ENCODE assay signal across 8 cellular contexts in genomic region chr1:10694274-10694632, GRCh38.
A peak's percentile ranks its signal among the peaks of the same experiment; 100 is the strongest.
DNase-seq lines count a peak whose midpoint lies in the region; ATAC-seq and TF ChIP-seq lines count a peak whose summit lies in the region.

No MANE protein-coding gene starts in this region.

- ATAC-seq in HG03175 (IDR thresholded peaks at IDR 0.05; ENCODE audit: unreplicated experiment): peak; percentile 49
- ATAC-seq in left lung: peak; percentile 48
- no peak for ATAC-seq in HG03469 (IDR thresholded peaks at IDR 0.05; ENCODE audit: unreplicated experiment)

- H3K4me3 ChIP-seq in left lung: peak overlapping the region; percentile 69 to 79

- H3K4me1 Mint-ChIP-seq in brain: peaks cover 36% of the 10 kb centered on the region

- H3K36me3 ChIP-seq in left lung: no peaks in the 10 kb centered on the region

- H3K9me3 ChIP-seq in left lung: no peaks in the 10 kb centered on the region

- H3K27ac ChIP-seq in left lung: peak overlapping the region; percentile 80 to 89

- H3K4me1 ChIP-seq in left lung: peaks cover 3 to 52% of the 10 kb centered on the region in 2 donors

- H3K27me3 Mint-ChIP-seq in brain: peaks cover 16% of the 10 kb centered on the region

- H3K27me3 ChIP-seq in left lung: no peaks in the 10 kb centered on the region

- H3K4me3 Mint-ChIP-seq in brain: peak overlapping the region; percentile 83 to 91 (median 86)

- H3K27ac Mint-ChIP-seq in brain: peak overlapping the region in 2 of 5 experiments; percentile 51 to 60

- peaks cover 0 to 7% (median 0%) of the 10 kb centered on the region in 5 experiments for H3K9me3 Mint-ChIP-seq in brain

- TF ChIP-seq CTCF in brain (conservative IDR thresholded peaks at IDR 0.05): no peak
- TF ChIP-seq CTCF in left lung (IDR thresholded peaks at IDR 0.05): no peak

- no peaks in the 10 kb centered on the region for H3K36me3 Mint-ChIP-seq in brain

- peak; percentile 41 for DNase-seq in NK-92 treated with Interleukin-12 subunit alpha and Interleukin-12 subunit beta, amount 100 ng/mL, for 24 hours (lab: John Stamatoyannopoulos, UW)
- DNase-seq in NK-92 (lab: John Stamatoyannopoulos, UW; ENCODE audit: unreplicated experiment) (no peak), T follicular helper cell (ENCODE audit: low read depth) (peak; percentile 58), left lung (no peak)
- peak; percentile 40 to 43 for DNase-seq in stimulated activated CD8-positive, alpha-beta memory T cell treated with anti-CD3 and anti-CD28 coated beads, Interleukin-2, amount 100 ng/mL, for 48 hours (ENCODE audit: low read depth in 2 of 2)

- intact Hi-C loops in left lung (cut with DNase I): no loop called here

Comparison
In these comparisons a context has a peak if more than half of its experiments do, and no peak if none do; other contexts are left out.
1. DNase-seq: peak in NK-92 treated with Interleukin-12 subunit alpha and Interleukin-12 subunit beta, amount 100 ng/mL, for 24 hours (single experiment), T follicular helper cell (single experiment) and stimulated activated CD8-positive, alpha-beta memory T cell treated with anti-CD3 and anti-CD28 coated beads, Interleukin-2, amount 100 ng/mL, for 48 hours (2 of 2); none in NK-92 (single experiment) and left lung (0 of 2).